In genomic region chr13:99495478-99496321, GRCh38 we compare ENCODE assay signal across 7 cellular contexts. TPM values are rescaled to one million over a fixed set of nuclear protein-coding genes. Genes with fewer than 3 reads are reported as not detected.
DNase-seq lines count a peak whose midpoint lies in the region; ATAC-seq and TF ChIP-seq lines count a peak whose summit lies in the region.

No MANE protein-coding gene starts in this region.

- H3K27me3 ChIP-seq in OCI-LY1 (ENCODE audit: insufficient read depth, low read length) (no peaks in the 10 kb centered on the region), fibroblast of lung (ENCODE audit: control insufficient read depth, insufficient read depth, low read length) (no peaks in the 10 kb centered on the region)

- H3K79me2 ChIP-seq in OCI-LY1 (ENCODE audit: insufficient read depth, low read length): no peaks in the 10 kb centered on the region
- H3K79me2 ChIP-seq in fibroblast of lung (ENCODE audit: control insufficient read depth, insufficient read depth, low read length): no peaks in the 10 kb centered on the region

- no peak overlapping the region for H3K27ac ChIP-seq in OCI-LY1 (ENCODE audit: low read depth, low read length, poor library complexity, severe bottlenecking)
- no peak overlapping the region for H3K27ac ChIP-seq in fibroblast of lung (ENCODE audit: insufficient read depth, low read length)

- H2AFZ ChIP-seq in OCI-LY1 (ENCODE audit: low read length) (0 out of 2 replicates have a peak overlapping the region, but pooled peaks have one; percentile 47), fibroblast of lung (ENCODE audit: low read length) (peak overlapping the region; percentile 78)

- peak; percentile 26 for ATAC-seq in GM18505 (IDR thresholded peaks at IDR 0.05; ENCODE audit: unreplicated experiment)
- ATAC-seq in stimulated activated naive CD8-positive, alpha-beta T cell treated with anti-CD3 and anti-CD28 coated beads, Interleukin-15, Interleukin-2, amounts not matched to agents 100 U/mL and 50 U/mL, for 24 hours: peak; percentile 29

- H3K4me1 ChIP-seq in OCI-LY1 (ENCODE audit: insufficient read depth, low read length, severe bottlenecking) (peaks cover 36% of the 10 kb centered on the region), fibroblast of lung (ENCODE audit: control insufficient read depth, extremely low read depth, insufficient read depth, low read length) (peaks cover 7% of the 10 kb centered on the region)

- H3K4me3 ChIP-seq in OCI-LY1 (ENCODE audit: low read depth, low read length, poor library complexity, severe bottlenecking) (no peak overlapping the region), fibroblast of lung (replicated peaks in 1 of 4; ENCODE audit: control extremely low read depth in 1 of 4, insufficient read depth in 1 of 4, low read depth in 3 of 4, low read length in 4 of 4) (peak overlapping the region; percentile 12 to 39 (median 35))

- H4K20me1 ChIP-seq in OCI-LY1 (ENCODE audit: insufficient read depth, low read length) (no peaks in the 10 kb centered on the region), fibroblast of lung (ENCODE audit: control insufficient read depth, extremely low read depth, insufficient read depth, low read length) (no peaks in the 10 kb centered on the region)

- peaks cover 3% of the 10 kb centered on the region; the same call in 1 of the 2 replicates for H3F3A ChIP-seq in OCI-LY1 (ENCODE audit: insufficient read depth, low read length)

- H3K4me2 ChIP-seq in OCI-LY1 (ENCODE audit: low read length) (no peak overlapping the region), fibroblast of lung (ENCODE audit: extremely low read depth, insufficient read depth, low read length) (peak overlapping the region; percentile 79)

- H3K9ac ChIP-seq in OCI-LY1 (ENCODE audit: low read length) (no peak overlapping the region), fibroblast of lung (ENCODE audit: insufficient read depth, low read length) (no peak overlapping the region)

- TF ChIP-seq POLR2A in GM18505 (IDR thresholded peaks at IDR 0.05; ENCODE audit: borderline replicate concordance, extremely low read depth, insufficient read depth, insufficient read length): no peak

- H3K9me3 ChIP-seq in OCI-LY1 (ENCODE audit: low read length): no peaks in the 10 kb centered on the region
- no peaks in the 10 kb centered on the region for H3K9me3 ChIP-seq in fibroblast of lung (ENCODE audit: control insufficient read depth, insufficient read depth, low read depth, low read length)

- DNase-seq in fibroblast of lung (ENCODE audit: low read depth in 2 of 2): no peak
- DNase-seq in stimulated activated naive CD8-positive, alpha-beta T cell treated with anti-CD3 and anti-CD28 coated beads, Interleukin-15, Interleukin-2, amounts not matched to agents 100 U/mL and 50 U/mL, for 24 hours: no peak
- no peak for DNase-seq in NCI-H2081 (lab: John Stamatoyannopoulos, UW)
- no peak for DNase-seq in NCI-H1417 treated with DMSO at 0.1 percent for 48 hours (lab: John Stamatoyannopoulos, UW)
- DNase-seq in DMS153 (lab: John Stamatoyannopoulos, UW): no peak

- no peaks in the 10 kb centered on the region for H3K9me2 ChIP-seq in OCI-LY1 (ENCODE audit: low read depth, low read length)

- H3K36me3 ChIP-seq in OCI-LY1 (ENCODE audit: insufficient read depth, low read length): no peaks in the 10 kb centered on the region
- no peaks in the 10 kb centered on the region for H3K36me3 ChIP-seq in fibroblast of lung (ENCODE audit: control insufficient read depth, insufficient read depth, low read length)

- TF ChIP-seq CTCF in OCI-LY1 (IDR thresholded peaks at IDR 0.05; ENCODE audit: low read length) (no peak), fibroblast of lung (conservative IDR thresholded peaks at IDR 0.05 in 1 of 2, IDR thresholded peaks at IDR 0.05 in 1 of 2; ENCODE audit: low read depth in 1 of 2, low read length in 2 of 2) (no peak)

RNA-seq across cellular contexts. Expression of gene TM9SF2, which starts 5.6 kb away (rescaled TPM):
- 95.3 and 109 TPM in 2 replicates for total RNA-seq in fibroblast of lung
- polyA plus RNA-seq in fibroblast of lung: 116 and 149 TPM in 2 replicates
- polyA plus RNA-seq in fibroblast of lung (2012): 68.7 and 83.5 TPM in 2 replicates
- polyA minus RNA-seq in fibroblast of lung (ENCODE audit: low replicate concordance): 17.5 and 28.0 TPM in 2 replicates
